24 cellular contexts compared by ENCODE assay signal in genomic region chr20:17621229-17621968, GRCh38. TPM values are rescaled to one million over a fixed set of nuclear protein-coding genes. Genes with fewer than 3 reads are reported as not detected.
DNase-seq lines count a peak whose midpoint lies in the region; ATAC-seq and TF ChIP-seq lines count a peak whose summit lies in the region.
"Had no signal": no experiment of that assay in that cellular context is flagged by ENCODE, and none has a peak within 500 bp of the region (broad histone marks: within the 10 kb centered on the region; RNA-seq: fewer than 3 reads in every experiment).

No MANE protein-coding gene starts in this region.

- H3K27me3 ChIP-seq in body of pancreas (no peaks in the 10 kb centered on the region), osteoblast (ENCODE audit: insufficient read depth, low read length) (no peaks in the 10 kb centered on the region)
- H3K27me3 ChIP-seq: uterus had no signal

- peak; percentile 39 for DNase-seq in activated effector memory CD4-positive, alpha-beta T cell treated with anti-CD3 and anti-CD28 coated beads, Interleukin-2, amount 50 U/mL, for 16 hours
- no peak for DNase-seq in activated effector memory CD4-positive, alpha-beta T cell treated with Interleukin-2 at 50 U/mL for 16 hours
- DNase-seq in body of pancreas (peak; percentile 17 to 38 (median 32)), osteoblast (ENCODE audit: insufficient read length, low spot score, missing footprints) (peak; percentile 76), type B pancreatic cell (ENCODE audit: extremely low spot score, unreplicated experiment) (peak; percentile 49), NCI-H524 treated with DMSO at 0.1 percent for 48 hours (lab: John Stamatoyannopoulos, UW) (no peak), left lobe of liver (ENCODE audit: low spot score) (no peak)
- DNase-seq: activated CD4-positive, alpha-beta T cell treated with anti-CD3 and anti-CD28 coated beads, Interleukin-2, amount 50 U/mL, for 48 hours; activated naive CD4-positive, alpha-beta T cell treated with Interleukin-2 at 50 U/mL for 16 hours; anterior cingulate cortex; foreskin fibroblast; hypothalamus; KBM-7; NCI-H1436 treated with DMSO at 0.1 percent for 48 hours; NCI-H2171; psoas muscle; SHP77 treated with DMSO at 0.1 percent for 48 hours; stimulated activated CD4-positive, alpha-beta T cell treated with anti-CD3 and anti-CD28 coated beads, Interleukin-4, amount 100 ng/mL, for 4 hours had no signal

- H3K79me2 ChIP-seq in osteoblast (ENCODE audit: insufficient read depth, low read length): peaks cover 40% of the 10 kb centered on the region

- intact Hi-C loops in body of pancreas (cut with DNase I): no loop called here

- TF ChIP-seq CTCF in body of pancreas (IDR thresholded peaks at IDR 0.05) (no peak), osteoblast (IDR thresholded peaks at IDR 0.05; ENCODE audit: extremely low read depth, low read depth, low read length) (no peak), type B pancreatic cell (conservative IDR thresholded peaks at IDR 0.05) (no peak)

- H3K4me1 Mint-ChIP-seq in type B pancreatic cell (ENCODE audit: unreplicated experiment): peaks cover 4% of the 10 kb centered on the region
- H3K4me1 Mint-ChIP-seq: mesothelial cell of epicardium had no signal

- H3K36me3 ChIP-seq in body of pancreas (replicated peaks in 1 of 2; ENCODE audit: insufficient read depth in 1 of 2, low read depth in 2 of 2): peaks cover 42 to 58% of the 10 kb centered on the region in 2 donors
- peaks cover 98% of the 10 kb centered on the region for H3K36me3 ChIP-seq in osteoblast (ENCODE audit: insufficient read depth, low read length)
- H3K36me3 ChIP-seq: uterus had no signal

- no peak for ATAC-seq in body of pancreas
- ATAC-seq in GM21423 (IDR thresholded peaks at IDR 0.05; ENCODE audit: unreplicated experiment): no peak
- ATAC-seq in left lobe of liver: no peak
- ATAC-seq: natural killer cell treated with Interleukin-12 subunit alpha and Interleukin-12 subunit beta and Interleukin-15 and Interleukin-18, amount 100 ng/mL, for 72 hours; psoas muscle had no signal

- H3K4me2 ChIP-seq in osteoblast (ENCODE audit: insufficient read depth, low read length): no peak overlapping the region

- H3K9me3 ChIP-seq in body of pancreas (no peaks in the 10 kb centered on the region), osteoblast (ENCODE audit: low read depth, low read length) (no peaks in the 10 kb centered on the region)
- H3K9me3 ChIP-seq: psoas muscle, uterus had no signal

- H3K27ac Mint-ChIP-seq in type B pancreatic cell: no peak overlapping the region
- H3K27ac Mint-ChIP-seq: mesothelial cell of epicardium; natural killer cell treated with Interleukin-12 subunit alpha and Interleukin-12 subunit beta and Interleukin-15 and Interleukin-18, amount 100 ng/mL, for 72 hours had no signal

- TF ChIP-seq POLR2A in body of pancreas (IDR thresholded peaks at IDR 0.05): no peak

- H3K4me3 Mint-ChIP-seq in type B pancreatic cell: no peak overlapping the region
- H3K4me3 Mint-ChIP-seq: central memory CD8-positive, alpha-beta T cell; mesothelial cell of epicardium; natural killer cell treated with Interleukin-12 subunit alpha and Interleukin-12 subunit beta and Interleukin-15 and Interleukin-18, amount 100 ng/mL, for 72 hours had no signal

- H2AFZ ChIP-seq in osteoblast (ENCODE audit: low read length): no peak overlapping the region

- peaks cover 3% of the 10 kb centered on the region for H3K36me3 Mint-ChIP-seq in type B pancreatic cell
- H3K36me3 Mint-ChIP-seq: natural killer cell treated with Interleukin-12 subunit alpha and Interleukin-12 subunit beta and Interleukin-15 and Interleukin-18, amount 100 ng/mL, for 72 hours had no signal

- H3K4me1 ChIP-seq in body of pancreas: peaks cover 28% of the 10 kb centered on the region
- no peaks in the 10 kb centered on the region for H3K4me1 ChIP-seq in osteoblast (ENCODE audit: insufficient read depth, low read length)
- H3K4me1 ChIP-seq: psoas muscle, uterus had no signal

- H3K9me3 Mint-ChIP-seq in type B pancreatic cell: no peaks in the 10 kb centered on the region
- H3K9me3 Mint-ChIP-seq: central memory CD8-positive, alpha-beta T cell; mesothelial cell of epicardium; natural killer cell treated with Interleukin-12 subunit alpha and Interleukin-12 subunit beta and Interleukin-15 and Interleukin-18, amount 100 ng/mL, for 72 hours had no signal

- 65 to 73% methylated on average over 17 to 20 of the region's 24 CpGs for WGBS in body of pancreas, 2 donors

- H3K27me3 Mint-ChIP-seq in type B pancreatic cell: no peaks in the 10 kb centered on the region
- H3K27me3 Mint-ChIP-seq: central memory CD8-positive, alpha-beta T cell; natural killer cell treated with Interleukin-12 subunit alpha and Interleukin-12 subunit beta and Interleukin-15 and Interleukin-18, amount 100 ng/mL, for 72 hours had no signal

- H3K4me3 ChIP-seq in body of pancreas: no peak overlapping the region
- H3K4me3 ChIP-seq in osteoblast (ENCODE audit: insufficient read depth, low read length): no peak overlapping the region
- H3K4me3 ChIP-seq: psoas muscle, uterus had no signal

- peak overlapping the region in 1 of 4 donors; percentile 14 for H3K27ac ChIP-seq in body of pancreas
- no peak overlapping the region for H3K27ac ChIP-seq in osteoblast (ENCODE audit: low read depth, low read length)
- H3K27ac ChIP-seq: C4-2B, psoas muscle, uterus had no signal

- H4K20me1 ChIP-seq in osteoblast (ENCODE audit: insufficient read depth, low read length): peaks cover 55% of the 10 kb centered on the region

RNA-seq across cellular contexts. Expression of gene DSTN, which starts 51.5 kb away (rescaled TPM):
- total RNA-seq in body of pancreas: 100 to 1,000 TPM; 103 to 464 TPM
- total RNA-seq in osteoblast: 627 and 634 TPM in 2 replicates
- 193 and 287 TPM in 2 replicates for total RNA-seq in type B pancreatic cell (ENCODE audit: low replicate concordance)
- total RNA-seq in left lobe of liver: 96.2 TPM

Comparison
In these comparisons a context has a peak if more than half of its experiments do, and no peak if none do; other contexts are left out.
1. DNase-seq: peak in activated effector memory CD4-positive, alpha-beta T cell treated with anti-CD3 and anti-CD28 coated beads, Interleukin-2, amount 50 U/mL, for 16 hours (single experiment), body of pancreas (4 of 4), osteoblast (single experiment) and type B pancreatic cell (single experiment); none in activated effector memory CD4-positive, alpha-beta T cell treated with Interleukin-2 at 50 U/mL for 16 hours (single experiment), NCI-H524 treated with DMSO at 0.1 percent for 48 hours (single experiment) and left lobe of liver (single experiment).